Comparison of ENCODE assay signal across 10 cellular contexts in genomic region chr5:142017832-142018427, GRCh38. TPM values are rescaled to one million over a fixed set of nuclear protein-coding genes. Genes with fewer than 3 reads are reported as not detected.
A peak's percentile ranks its signal among the peaks of the same experiment; 100 is the strongest.
DNase-seq lines count a peak whose midpoint lies in the region; ATAC-seq lines count a peak whose summit lies in the region.
"Had no signal": no experiment of that assay in that cellular context is flagged by ENCODE, and none has a peak within 500 bp of the region (broad histone marks: within the 10 kb centered on the region; RNA-seq: fewer than 3 reads in every experiment).

No MANE protein-coding gene starts in this region.

- no peaks in the 10 kb centered on the region for H3K27me3 Mint-ChIP-seq in activated naive CD4-positive, alpha-beta T cell treated with anti-CD3 and anti-CD28 coated beads for 36 hours (ENCODE audit: low read depth)
- H3K27me3 Mint-ChIP-seq in activated T-helper 17 cell treated with anti-CD3 and anti-CD28 coated beads, Interleukin-2, amount 50 U/mL, for 72 hours: no peaks in the 10 kb centered on the region

- DNase-seq in activated naive CD4-positive, alpha-beta T cell treated with anti-CD3 and anti-CD28 coated beads for 36 hours: peak; percentile 24
- no peak for DNase-seq in activated naive CD4-positive, alpha-beta T cell treated with Interleukin-2 at 50 U/mL for 16 hours
- DNase-seq in stimulated activated naive CD8-positive, alpha-beta T cell treated with anti-CD3 and anti-CD28 coated beads, Interleukin-15, Interleukin-2, amounts not matched to agents 100 U/mL and 50 U/mL, for 24 hours: peak; percentile 58
- DNase-seq in head of caudate nucleus (no peak), SW480 (ENCODE audit: low spot score) (no peak), Kasumi-1 (lab: John Stamatoyannopoulos, UW) (no peak)
- DNase-seq: NCI-H748 treated with DMSO at 0.1 percent for 48 hours had no signal

- peak overlapping the region; percentile 89 for H3K27ac Mint-ChIP-seq in activated naive CD4-positive, alpha-beta T cell treated with anti-CD3 and anti-CD28 coated beads for 36 hours
- H3K27ac Mint-ChIP-seq in activated T-helper 17 cell treated with anti-CD3 and anti-CD28 coated beads, Interleukin-2, amount 50 U/mL, for 72 hours: peak overlapping the region; percentile 96
- H3K27ac Mint-ChIP-seq: B cell had no signal

- H3K4me3 Mint-ChIP-seq in activated naive CD4-positive, alpha-beta T cell treated with anti-CD3 and anti-CD28 coated beads for 36 hours: no peak overlapping the region
- H3K4me3 Mint-ChIP-seq in activated T-helper 17 cell treated with anti-CD3 and anti-CD28 coated beads, Interleukin-2, amount 50 U/mL, for 72 hours: peak overlapping the region; percentile 75
- H3K4me3 Mint-ChIP-seq: B cell had no signal

- peak; percentile 40 for ATAC-seq in HG03139 (IDR thresholded peaks at IDR 0.05; ENCODE audit: unreplicated experiment)
- no peak for ATAC-seq in activated T-helper 17 cell treated with anti-CD3 and anti-CD28 coated beads, Interleukin-2, amount 50 U/mL, for 72 hours (replicated peaks)
- ATAC-seq in stimulated activated naive CD8-positive, alpha-beta T cell treated with anti-CD3 and anti-CD28 coated beads, Interleukin-15, Interleukin-2, amounts not matched to agents 100 U/mL and 50 U/mL, for 24 hours: peak; percentile 8

- peaks cover 62% of the 10 kb centered on the region for H3K4me1 Mint-ChIP-seq in activated naive CD4-positive, alpha-beta T cell treated with anti-CD3 and anti-CD28 coated beads for 36 hours (ENCODE audit: low read depth)
- H3K4me1 Mint-ChIP-seq in activated T-helper 17 cell treated with anti-CD3 and anti-CD28 coated beads, Interleukin-2, amount 50 U/mL, for 72 hours: peaks cover 46% of the 10 kb centered on the region

- peaks cover 3% of the 10 kb centered on the region for H3K36me3 Mint-ChIP-seq in activated naive CD4-positive, alpha-beta T cell treated with anti-CD3 and anti-CD28 coated beads for 36 hours (ENCODE audit: low read depth)
- peaks cover 12% of the 10 kb centered on the region for H3K36me3 Mint-ChIP-seq in activated T-helper 17 cell treated with anti-CD3 and anti-CD28 coated beads, Interleukin-2, amount 50 U/mL, for 72 hours (ENCODE audit: low read depth)

- CTCF ChIA-PET in activated naive CD4-positive, alpha-beta T cell treated with anti-CD3 and anti-CD28 coated beads for 36 hours (lab: Charles Lee): interaction anchor here (1.3 to 10.2 kb wide), 5 partner anchors 8 to 89 kb away, joined by 3 to 121 read pairs (median 5); partner anchors contain the start of gene NDFIP1

- peaks cover 8% of the 10 kb centered on the region for H3K9me3 Mint-ChIP-seq in activated naive CD4-positive, alpha-beta T cell treated with anti-CD3 and anti-CD28 coated beads for 36 hours
- no peaks in the 10 kb centered on the region for H3K9me3 Mint-ChIP-seq in activated T-helper 17 cell treated with anti-CD3 and anti-CD28 coated beads, Interleukin-2, amount 50 U/mL, for 72 hours

- intact Hi-C loops in activated naive CD4-positive, alpha-beta T cell treated with anti-CD3 and anti-CD28 coated beads for 36 hours (cut with micrococcal nuclease): loop anchor here (2.0 to 10.0 kb wide), 3 partner anchors 339 to 1037 kb away; no protein-coding TSS in a partner anchor
- intact Hi-C loops in head of caudate nucleus (cut with DNase I): loop anchor here (5.0 kb wide), 2 partner anchors 34 to 89 kb away; partner anchors contain the start of gene NDFIP1

RNA-seq across cellular contexts. Expression of gene GNPDA1, which starts 5.1 kb away (rescaled TPM):
- total RNA-seq in activated naive CD4-positive, alpha-beta T cell treated with anti-CD3 and anti-CD28 coated beads for 36 hours: 100 to 1,000 TPM; 250 to 259 TPM
- total RNA-seq in activated T-helper 17 cell treated with anti-CD3 and anti-CD28 coated beads, Interleukin-2, amount 50 U/mL, for 72 hours: 10 to 100 TPM; 35.8 to 51.1 TPM

RNA-seq across cellular contexts. Expression of gene RNF14, which starts 49.0 kb away (rescaled TPM):
- 10 to 100 TPM; 29.8 to 35.6 TPM for total RNA-seq in activated naive CD4-positive, alpha-beta T cell treated with anti-CD3 and anti-CD28 coated beads for 36 hours
- 10 to 100 TPM; 28.4 to 30.8 TPM for total RNA-seq in activated T-helper 17 cell treated with anti-CD3 and anti-CD28 coated beads, Interleukin-2, amount 50 U/mL, for 72 hours

RNA-seq across cellular contexts. Expression of gene PCDH12, which starts 59.9 kb away (rescaled TPM):
- total RNA-seq in activated naive CD4-positive, alpha-beta T cell treated with anti-CD3 and anti-CD28 coated beads for 36 hours: 1 to 10 TPM in 1 of 2 experiments, under 1 TPM in 1; 0.43 to 1.1 TPM
- 1 to 10 TPM in 1 of 2 donors, under 1 TPM in 1; 0.54 to 4.3 TPM for total RNA-seq in activated T-helper 17 cell treated with anti-CD3 and anti-CD28 coated beads, Interleukin-2, amount 50 U/mL, for 72 hours
- total RNA-seq: B cell had no signal

Comparison
In these comparisons a context has a peak if more than half of its experiments do, and no peak if none do; other contexts are left out.
1. DNase-seq: peak in activated naive CD4-positive, alpha-beta T cell treated with anti-CD3 and anti-CD28 coated beads for 36 hours (single experiment) and stimulated activated naive CD8-positive, alpha-beta T cell treated with anti-CD3 and anti-CD28 coated beads, Interleukin-15, Interleukin-2, amounts not matched to agents 100 U/mL and 50 U/mL, for 24 hours (single experiment); none in activated naive CD4-positive, alpha-beta T cell treated with Interleukin-2 at 50 U/mL for 16 hours (single experiment), head of caudate nucleus (0 of 42), SW480 (single experiment) and Kasumi-1 (0 of 2).
2. RNA of gene GNPDA1, which starts 5.1 kb away (total RNA-seq): 250 to 259 TPM in activated naive CD4-positive, alpha-beta T cell treated with anti-CD3 and anti-CD28 coated beads for 36 hours; 35.8 to 51.1 TPM in activated T-helper 17 cell treated with anti-CD3 and anti-CD28 coated beads, Interleukin-2, amount 50 U/mL, for 72 hours; every median in the first group is over 4 times any median in the second.